In genomic region chr21:33403786-33404571, GRCh38 we compare ENCODE assay signal across 8 cellular contexts. TPM values are rescaled to one million over a fixed set of nuclear protein-coding genes. Genes with fewer than 3 reads are reported as not detected.
DNase-seq lines count a peak whose midpoint lies in the region; ATAC-seq, FAIRE-seq and TF ChIP-seq lines count a peak whose summit lies in the region.

No MANE protein-coding gene starts in this region.

- H2BK5ac ChIP-seq in IMR-90 (ENCODE audit: low read depth, low read length, poor library complexity, severe bottlenecking), result peak overlapping the region; percentile 70

- H3K9ac ChIP-seq in IMR-90 (ENCODE audit: low read depth, low read length), result peak overlapping the region; percentile 87

- CTCF ChIA-PET in A673 (lab: Charles Lee) (no interaction called here), IMR-90 (lab: Yijun Ruan, JAX) (no interaction called here)

- POLR2A ChIA-PET in A673 (lab: Charles Lee; ENCODE audit: low non-redundant PET), result no interaction called here
- POLR2A ChIA-PET in IMR-90 (lab: Charles Lee; ENCODE audit: unreplicated experiment), result no interaction called here

- H3K36me3 ChIP-seq in A673 (ENCODE audit: insufficient read depth, low read length, poor library complexity, severe bottlenecking), result no peaks in the 10 kb centered on the region
- peaks cover 4% of the 10 kb centered on the region; the same call in 1 of the 2 replicates for H3K36me3 ChIP-seq in IMR-90 (ENCODE audit: control insufficient read depth, insufficient read depth, low read length)

- WGBS in IMR-90 (ENCODE audit: extremely low coverage in 2 of 2, insufficient read length in 1 of 2), 2 experiments, result 1% methylated on average over 31 of the region's 47 CpGs; no CpG with 5 or more reads in 1 of the 2 experiments

- H2BK15ac ChIP-seq in IMR-90 (ENCODE audit: low read depth, low read length), result no peak overlapping the region; the same call in 2 of the 3 replicates

- TF ChIP-seq CTCF in A673 (conservative IDR thresholded peaks at IDR 0.05; ENCODE audit: low read depth, low read length) (no peak), IMR-90 (conservative IDR thresholded peaks at IDR 0.05; ENCODE audit: low read depth, low read length) (no peak)

- DNase-seq in A673 (ENCODE audit: low spot score), result peak; percentile 42
- DNase-seq in GM12892 (ENCODE audit: insufficient read length), result peak; percentile 38
- peak; percentile 49 for DNase-seq in IMR-90
- DNase-seq in SW480 (ENCODE audit: low spot score), result peak; percentile 68
- peak in 50 of 61 donors; percentile 13 to 76 (median 37) for DNase-seq in caudate nucleus (lab: John Stamatoyannopoulos, UW)
- peak; percentile 83 for DNase-seq in islet precursor cell

- dilution Hi-C loops in IMR-90 (cut with HindIII; ENCODE audit: low sequenced_read_pairs, unreplicated experiment), result no loop called here

- H2AK9ac ChIP-seq in IMR-90 (replicated peaks; ENCODE audit: low read depth, low read length, poor library complexity), result peak overlapping the region; percentile 97

- peak; percentile 82 for FAIRE-seq in GM12892 (lab: Jason Lieb, UNC)

- H2AFZ ChIP-seq in IMR-90 (replicated peaks; ENCODE audit: low read length, poor library complexity), result peak overlapping the region; percentile 91

- peak overlapping the region; percentile 46; the same call in 1 of the 2 replicates for H2BK120ac ChIP-seq in IMR-90 (ENCODE audit: low read depth, low read length)

- H3K4me1 ChIP-seq in A673 (ENCODE audit: insufficient read depth, low read length, poor library complexity, severe bottlenecking), result peaks cover 18% of the 10 kb centered on the region
- peaks cover 7% of the 10 kb centered on the region for H3K4me1 ChIP-seq in IMR-90 (ENCODE audit: control insufficient read depth, insufficient read depth, low read length)

- peak overlapping the region; percentile 77 for H3K4ac ChIP-seq in IMR-90 (ENCODE audit: low read depth, low read length)

- peak overlapping the region; percentile 62 for H4K91ac ChIP-seq in IMR-90 (ENCODE audit: insufficient read depth, low read depth, low read length)

- H3K27ac ChIP-seq in A673 (ENCODE audit: low read depth, low read length, poor library complexity, severe bottlenecking) (peak overlapping the region; percentile 92), IMR-90 (ENCODE audit: insufficient read depth, low read length) (peak overlapping the region; percentile 78), caudate nucleus (ENCODE audit: low read depth, low read length) (peak overlapping the region; percentile 85), skin epidermis (peak overlapping the region; percentile 91 to 100 (median 99))

- H4K20me1 ChIP-seq in IMR-90 (ENCODE audit: insufficient read depth, low read length), result peaks cover 45% of the 10 kb centered on the region

- peak overlapping the region; percentile 93 for H3K23ac ChIP-seq in IMR-90 (ENCODE audit: low read depth, low read length)

- BruUV-seq in A673 (replicated peaks; lab: Mats Ljungman, UMichigan) (no TSS peak), IMR-90 (replicated peaks; lab: Mats Ljungman, UMichigan) (no TSS peak)

- peak overlapping the region; percentile 98 for H2AK5ac ChIP-seq in IMR-90 (ENCODE audit: low read depth, low read length)

- ATAC-seq in IMR-90 (ENCODE audit: low read depth) (peak; percentile 55), GM21619 (IDR thresholded peaks at IDR 0.05; ENCODE audit: unreplicated experiment) (no peak)

- TF ChIP-seq POLR2A in GM12892 (IDR thresholded peaks at IDR 0.05; ENCODE audit: low read depth, low read length) (peak; percentile 44; the same call in 1 of the 2 replicates), IMR-90 (IDR thresholded peaks at IDR 0.05; ENCODE audit: low read depth, low read length) (peak; percentile 52)

- peak overlapping the region; percentile 46 to 75; a peak in 3 of 4 replicates for H4K8ac ChIP-seq in IMR-90 (ENCODE audit: low read depth in 2 of 2, low read length in 2 of 2)

- peak overlapping the region; percentile 93 for H3K14ac ChIP-seq in IMR-90 (replicated peaks; ENCODE audit: low read depth, low read length)

- intact Hi-C loops in A673 (cut with micrococcal nuclease; ENCODE audit: unreplicated experiment), result loop anchor here (2.0 kb wide), 1 partner anchor 23 kb away; no protein-coding TSS in a partner anchor
- intact Hi-C loops in IMR-90 (cut with micrococcal nuclease), result loop anchor here (10.0 kb wide), 1 partner anchor 59 kb away; no protein-coding TSS in a partner anchor

- no peak overlapping the region; the same call in 1 of the 2 replicates for H4K5ac ChIP-seq in IMR-90 (ENCODE audit: low read depth, low read length)

- peaks cover 9 to 41% of the 10 kb centered on the region in 2 experiments for H3K79me1 ChIP-seq in IMR-90 (ENCODE audit: low read depth in 1 of 2, low read length in 2 of 2)

- in situ Hi-C loops in IMR-90 (cut with MboI; ENCODE audit: low sequenced_read_pairs), result no loop called here

- H3K4me3 ChIP-seq in A673 (ENCODE audit: low read depth, low read length, poor library complexity, severe bottlenecking), result peak overlapping the region; percentile 89
- H3K4me3 ChIP-seq in IMR-90 (ENCODE audit: insufficient read depth, low read depth, low read length), result peak overlapping the region; percentile 79
- peak overlapping the region; percentile 60 to 87 (median 71) for H3K4me3 ChIP-seq in skin epidermis

- H3K4me2 ChIP-seq in IMR-90 (ENCODE audit: low read depth, low read length), result peak overlapping the region; percentile 85

- H3K18ac ChIP-seq in IMR-90 (ENCODE audit: low read depth, low read length), result peak overlapping the region; percentile 14; the same call in 1 of the 2 replicates

- no peak overlapping the region for H2BK20ac ChIP-seq in IMR-90 (ENCODE audit: low read depth, low read length)

- 0 out of 2 replicates have a peak, but pooled peaks have one; percentile 5 for TF ChIP-seq RAD21 in IMR-90 (IDR thresholded peaks at IDR 0.05; ENCODE audit: low read length)

- no peaks in the 10 kb centered on the region for H3K27me3 ChIP-seq in A673 (replicated peaks; ENCODE audit: insufficient read depth, low read depth, low read length, poor library complexity)
- H3K27me3 ChIP-seq in IMR-90 (ENCODE audit: control insufficient read depth, insufficient read depth, low read length), result no peaks in the 10 kb centered on the region

- H3K9me1 ChIP-seq in IMR-90 (ENCODE audit: insufficient read depth, low read length), result peaks cover 7% of the 10 kb centered on the region

- no peaks in the 10 kb centered on the region for H3K9me3 ChIP-seq in A673 (ENCODE audit: low read depth, low read length, poor library complexity, severe bottlenecking)
- H3K9me3 ChIP-seq in IMR-90 (ENCODE audit: control insufficient read depth, insufficient read depth, low read length), result no peaks in the 10 kb centered on the region

- H3K56ac ChIP-seq in IMR-90 (ENCODE audit: extremely low read depth, insufficient read depth, low read length), result peak overlapping the region; percentile 55; the same call in 1 of the 2 replicates

TF ChIP-seq in IMR-90, 13 proteins besides CTCF, POLR2A, EP300 and RAD21:
- TF ChIP-seq CHD1 (IDR thresholded peaks at IDR 0.05; ENCODE audit: low read depth, low read length) (0 out of 2 replicates have a peak, but pooled peaks have one; percentile 20), SMC3 (IDR thresholded peaks at IDR 0.05; ENCODE audit: low read depth, low read length) (no peak)

RNA-seq across cellular contexts. Expression of gene IFNGR2, which starts 0.8 kb away (rescaled TPM):
- total RNA-seq in A673 (2021) (48.9 and 50.8 TPM in 2 replicates), IMR-90 (2012; rRNA removed) (52.8 and 66.0 TPM in 2 replicates)
- 69.9 TPM for polyA plus RNA-seq in GM12892 (2012; ENCODE audit: missing spikeins)
- polyA plus RNA-seq in IMR-90 (2012; rRNA removed), result 64.9 and 73.8 TPM in 2 replicates
- 27.8 and 55.9 TPM in 2 replicates for polyA plus RNA-seq in IMR-90 (2012; cell fraction: cytosol; rRNA removed)
- polyA plus RNA-seq in IMR-90 (2012; cell fraction: nucleus; rRNA removed; ENCODE audit: low replicate concordance), result 18.8 and 32.0 TPM in 2 replicates
